6 cellular contexts compared by ENCODE assay signal in the genomic region with DNA sequence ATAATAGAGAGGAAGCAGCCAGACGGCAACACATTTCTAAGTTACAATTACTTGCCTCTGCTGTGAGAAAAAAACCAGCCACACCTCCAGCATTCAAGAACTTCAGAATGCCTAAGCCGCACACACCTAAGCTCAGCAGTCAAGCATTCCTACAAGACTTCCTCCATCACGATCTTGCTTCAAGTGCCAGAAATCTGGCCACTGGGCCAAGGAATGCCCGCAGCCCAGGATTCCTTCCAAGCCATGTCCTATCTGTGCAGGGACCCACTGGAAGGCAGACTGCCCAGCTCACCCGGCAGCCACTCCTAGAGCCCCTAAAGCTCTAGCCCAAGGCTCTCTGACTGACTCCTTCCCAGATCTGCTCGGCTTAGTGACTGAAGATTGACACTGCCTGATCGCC. TPM values are rescaled to one million over a fixed set of nuclear protein-coding genes. Genes with fewer than 3 reads are reported as not detected.
"Had no signal": no experiment of that assay in that cellular context is flagged by ENCODE, and none has a peak within 500 bp of the region (broad histone marks: within the 10 kb centered on the region; RNA-seq: fewer than 3 reads in every experiment).

No MANE protein-coding gene starts in this region.

RNA-seq across cellular contexts. Expression of a gene that starts 58.1 kb away (rescaled TPM):
- total RNA-seq: OCI-LY7, Right ventricle myocardium inferior, Right ventricle myocardium superior, RPMI7951, SJCRH30, SJSA1 had no signal
